In genomic region chr14:50590464-50590863, GRCh38 we compare ENCODE assay signal across 20 cellular contexts.
"Had no signal": no experiment of that assay in that cellular context is flagged by ENCODE, and none has a peak within 500 bp of the region (broad histone marks: within the 10 kb centered on the region; RNA-seq: fewer than 3 reads in every experiment).

No MANE protein-coding gene starts in this region.

- DNase-seq: Kasumi-1, MM.1S, NCI-H1092 treated with DMSO at 0.1 percent for 48 hours, NCI-H1436, NCI-H2029, NCI-H2081 treated with DMSO at 0.1 percent for 48 hours, NCI-H2171 treated with DMSO at 0.1 percent for 48 hours, NCI-H345, NCI-H446 treated with DMSO at 0.1 percent for 48 hours, NCI-H510A treated with DMSO at 0.1 percent for 48 hours, NCI-H526, NCI-H774, PC-3, SHP77, SK-N-SH, SW 1271, T-cell had no signal

- H3K27ac ChIP-seq: KMS-11, RWPE1 had no signal

- H3K9me3 ChIP-seq: SK-N-SH had no signal

- H3K4me2 ChIP-seq: KMS-11, SK-N-SH had no signal

- H3K9ac ChIP-seq: KMS-11, SK-N-SH had no signal

- ATAC-seq: Panc1, PC-3, T-cell had no signal
